ENCODE assay signal across 28 cellular contexts in genomic region chr1:226158983-226159382, GRCh38.
"Had no signal": no experiment of that assay in that cellular context is flagged by ENCODE, and none has a peak within 500 bp of the region (broad histone marks: within the 10 kb centered on the region; RNA-seq: fewer than 3 reads in every experiment).

No MANE protein-coding gene starts in this region.

- H3K27me3 Mint-ChIP-seq: activated CD4-positive, alpha-beta T cell treated with anti-CD3 and anti-CD28 coated beads, Interleukin-2, amount 10 ng/mL, durations not matched to agents 7 days and 5 days; activated naive CD8-positive, alpha-beta T cell; activated T-cell treated with anti-CD3 and anti-CD28 coated beads, Interleukin-2, amount 50 U/mL, for 24 hours; activated T-helper 17 cell treated with anti-CD3 and anti-CD28 coated beads, Interleukin-2, amount 50 U/mL, for 72 hours; effector memory CD8-positive, alpha-beta T cell; T-helper 17 cell had no signal

- H2AFZ ChIP-seq: hepatocyte, parathyroid adenoma had no signal

- H3K27me3 ChIP-seq: adrenal gland, ascending aorta, hepatocyte, stomach, suprapubic skin, transverse colon had no signal

- H3K9ac ChIP-seq: parathyroid adenoma had no signal

- H3K79me2 ChIP-seq: parathyroid adenoma had no signal

- H3K4me1 Mint-ChIP-seq: activated T-helper 17 cell treated with anti-CD3 and anti-CD28 coated beads, Interleukin-2, amount 50 U/mL, for 72 hours; nephron had no signal

- H3K4me2 ChIP-seq: hepatocyte had no signal

- ATAC-seq: activated T-helper 17 cell treated with anti-CD3 and anti-CD28 coated beads, Interleukin-2, amount 50 U/mL, for 72 hours; effector memory CD8-positive, alpha-beta T cell; esophagus mucosa; right cardiac atrium; T-helper 17 cell had no signal

- H3K4me3 ChIP-seq: adrenal gland, ascending aorta, hepatocyte, left ventricle myocardium inferior, stomach, suprapubic skin, transverse colon had no signal

- H3K27ac Mint-ChIP-seq: activated naive CD8-positive, alpha-beta T cell; nephron; T-helper 17 cell had no signal

- H3K9me3 Mint-ChIP-seq: activated CD4-positive, alpha-beta T cell treated with anti-CD3 and anti-CD28 coated beads, Interleukin-2, amount 10 ng/mL, durations not matched to agents 7 days and 5 days; activated T-cell treated with anti-CD3 and anti-CD28 coated beads, Interleukin-2, amount 50 U/mL, for 24 hours; activated T-helper 17 cell treated with anti-CD3 and anti-CD28 coated beads, Interleukin-2, amount 50 U/mL, for 72 hours; effector memory CD8-positive, alpha-beta T cell; nephron had no signal

- H3K4me3 Mint-ChIP-seq: activated CD4-positive, alpha-beta T cell treated with anti-CD3 and anti-CD28 coated beads, Interleukin-2, amount 10 ng/mL, durations not matched to agents 7 days and 5 days; activated naive CD8-positive, alpha-beta T cell; activated T-cell treated with anti-CD3 and anti-CD28 coated beads, Interleukin-2, amount 50 U/mL, for 24 hours; activated T-helper 17 cell treated with anti-CD3 and anti-CD28 coated beads, Interleukin-2, amount 50 U/mL, for 72 hours; effector memory CD8-positive, alpha-beta T cell; nephron; T-helper 17 cell had no signal

- H3K4me1 ChIP-seq: adrenal gland, ascending aorta, parathyroid adenoma, suprapubic skin, transverse colon had no signal

- DNase-seq: activated CD4-positive, alpha-beta T cell treated with anti-CD3 and anti-CD28 coated beads, Interleukin-2, amount 10 ng/mL, durations not matched to agents 7 days and 5 days; activated CD8-positive, alpha-beta memory T cell treated with anti-CD3 and anti-CD28 coated beads, Interleukin-2, amount 50 U/mL, for 4 hours; activated naive CD4-positive, alpha-beta T cell; activated T-cell treated with anti-CD3 and anti-CD28 coated beads, Interleukin-2, amount 50 U/mL, for 24 hours; adrenal gland; central memory CD4-positive, alpha-beta T cell; effector memory CD8-positive, alpha-beta T cell; foreskin melanocyte; glutamatergic neuron; kidney glomerular epithelial cell; left ventricle myocardium inferior; midbrain; right cardiac atrium; stimulated activated CD4-positive, alpha-beta T cell treated with anti-CD3 and anti-CD28 coated beads, Interleukin-4, amount 100 ng/mL, for 24 hours; stomach; T-helper 17 cell; transverse colon had no signal

- H3K27ac ChIP-seq: adrenal gland, ascending aorta, hepatocyte, left ventricle myocardium inferior, parathyroid adenoma, suprapubic skin, transverse colon had no signal

- FAIRE-seq: colon, endothelial cell of umbilical vein, urothelium cell line had no signal

- H3K9me3 ChIP-seq: adrenal gland, ascending aorta, left ventricle myocardium inferior, stomach, suprapubic skin, transverse colon had no signal
